Comparison of ENCODE assay signal across 1 cellular context in genomic region chr10:19778996-19779395, GRCh38.
TF ChIP-seq lines count a peak whose summit lies in the region.

No MANE protein-coding gene starts in this region.

TF ChIP-seq in HepG2, 621 proteins besides CTCF, POLR2A, EP300 and RAD21 (continued from another document):
- TF ChIP-seq ATAD3A (CRISPR knock-in tag; IDR thresholded peaks at IDR 0.05): no peak
